In the genomic region with DNA sequence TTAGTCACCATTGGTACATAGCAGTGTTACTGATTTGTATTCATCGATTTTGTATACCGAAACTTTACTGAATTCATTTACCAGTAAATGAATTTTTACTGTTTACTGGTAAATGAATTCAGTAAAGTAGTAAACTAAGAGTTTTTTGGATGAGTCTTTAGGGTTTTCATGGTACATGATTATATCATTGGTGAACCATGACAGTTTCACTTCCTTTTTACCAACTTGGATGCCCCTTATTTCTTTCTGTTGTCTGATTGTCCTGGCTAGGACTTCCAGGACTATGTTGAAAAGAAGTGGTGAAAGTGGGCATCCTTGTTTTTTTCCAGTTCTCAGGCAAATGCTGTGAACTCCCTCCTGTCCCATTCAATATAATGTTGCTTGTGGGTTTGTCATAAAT, we compare ENCODE assay signal across 14 cellular contexts.
"Had no signal": no experiment of that assay in that cellular context is flagged by ENCODE, and none has a peak within 500 bp of the region (broad histone marks: within the 10 kb centered on the region; RNA-seq: fewer than 3 reads in every experiment).

No MANE protein-coding gene starts in this region.

- DNase-seq: activated CD4-positive, alpha-beta T cell treated with anti-CD3 and anti-CD28 coated beads, Interleukin-2, amount 10 ng/mL, durations not matched to agents 24 days and 14 days; activated CD8-positive, alpha-beta T cell treated with anti-CD3 and anti-CD28 coated beads for 36 hours; activated naive CD4-positive, alpha-beta T cell treated with Interleukin-2 at 50 U/mL for 16 hours; activated naive CD8-positive, alpha-beta T cell treated with anti-CD3 and anti-CD28 coated beads, Interleukin-2, amount 10 ng/mL, durations not matched to agents 7 days and 5 days; activated T-cell treated with anti-CD3 and anti-CD28 coated beads, Interleukin-2, amount 50 U/mL, for 24 hours; amygdala; dermis blood vessel endothelial cell; effector memory CD4-positive, alpha-beta T cell; mesenchymal stem cell; mucosa of descending colon; naive B cell; stimulated activated CD8-positive, alpha-beta memory T cell treated with anti-CD3 and anti-CD28 coated beads, Interleukin-4, amount 100 ng/mL, for 48 hours; stimulated activated naive CD4-positive, alpha-beta T cell treated with Interleukin-2 at 50 U/mL for 16 hours; thyroid gland had no signal

- ATAC-seq: activated CD8-positive, alpha-beta T cell treated with anti-CD3 and anti-CD28 coated beads for 36 hours; mucosa of descending colon had no signal
